ENCODE assay signal across 14 cellular contexts in the genomic region with DNA sequence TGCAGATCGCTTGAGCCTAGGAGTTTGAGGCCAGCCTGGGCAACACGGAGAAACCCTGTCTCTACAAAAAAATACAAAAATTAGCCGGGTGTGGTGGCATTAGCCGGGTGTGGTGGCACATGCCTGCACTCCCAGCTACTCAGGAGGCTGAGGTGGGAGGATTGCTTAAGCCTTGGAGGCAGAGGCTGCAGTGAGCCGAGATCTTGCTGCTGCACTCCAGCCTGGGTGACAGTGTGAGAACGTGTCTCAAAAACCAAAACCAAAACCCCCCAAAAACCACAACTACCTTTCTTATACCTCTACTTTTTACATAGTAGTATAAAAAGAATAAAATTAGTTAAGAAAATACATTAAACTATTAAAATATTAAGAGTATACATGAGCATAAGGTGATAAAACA.
DNase-seq lines count a peak whose midpoint lies in the region; ATAC-seq lines count a peak whose summit lies in the region.
"Had no signal": no experiment of that assay in that cellular context is flagged by ENCODE, and none has a peak within 500 bp of the region (broad histone marks: within the 10 kb centered on the region; RNA-seq: fewer than 3 reads in every experiment).

No MANE protein-coding gene starts in this region.

- H3K4me1 Mint-ChIP-seq in activated CD4-positive, alpha-beta T cell treated with anti-CD3 and anti-CD28 coated beads for 36 hours, result peaks cover 53% of the 10 kb centered on the region
- H3K4me1 Mint-ChIP-seq in immature natural killer cell, result peaks cover 49 to 74% of the 10 kb centered on the region in 2 donors

- POLR2A ChIA-PET in activated CD4-positive, alpha-beta T cell treated with anti-CD3 and anti-CD28 coated beads for 36 hours (lab: Charles Lee), result no interaction called here

- no peak overlapping the region for H3K27ac Mint-ChIP-seq in activated CD4-positive, alpha-beta T cell treated with anti-CD3 and anti-CD28 coated beads for 36 hours
- peak overlapping the region; percentile 69 to 100 (median 85) for H3K27ac Mint-ChIP-seq in immature natural killer cell

- H3K9me3 Mint-ChIP-seq in activated CD4-positive, alpha-beta T cell treated with anti-CD3 and anti-CD28 coated beads for 36 hours (ENCODE audit: low read depth), result no peaks in the 10 kb centered on the region
- no peaks in the 10 kb centered on the region for H3K9me3 Mint-ChIP-seq in immature natural killer cell

- CTCF ChIA-PET in activated CD4-positive, alpha-beta T cell treated with anti-CD3 and anti-CD28 coated beads for 36 hours (lab: Charles Lee), result no interaction called here

- DNase-seq in activated CD4-positive, alpha-beta T cell treated with anti-CD3 and anti-CD28 coated beads for 36 hours, result peak; percentile 35
- DNase-seq in activated CD4-positive, alpha-beta T cell treated with anti-CD3 and anti-CD28 coated beads, Interleukin-2, amount 50 U/mL, for 1 hour, result no peak
- peak in 2 of 3 donors; percentile 18 to 35 for DNase-seq in immature natural killer cell
- DNase-seq in activated CD4-positive, CD25-positive, alpha-beta regulatory T cell treated with anti-CD3 and anti-CD28 coated beads, Interleukin-2, amount 50 U/mL, for 72 hours, result no peak
- DNase-seq in NCI-H2081 treated with DMSO at 0.1 percent for 48 hours (lab: John Stamatoyannopoulos, UW), result no peak
- DNase-seq in caudate nucleus (lab: John Stamatoyannopoulos, UW), result no peak
- DNase-seq: effector CD8-positive, alpha-beta T cell; NCI-H1694; NCI-H510A treated with DMSO at 0.1 percent for 48 hours; trophoblast cell had no signal

- H3K36me3 Mint-ChIP-seq in activated CD4-positive, alpha-beta T cell treated with anti-CD3 and anti-CD28 coated beads for 36 hours (ENCODE audit: low read depth), result peaks cover 26% of the 10 kb centered on the region
- H3K36me3 Mint-ChIP-seq in immature natural killer cell, result peaks cover 6 to 19% (median 8%) of the 10 kb centered on the region in 3 donors

- intact Hi-C loops in activated CD4-positive, alpha-beta T cell treated with anti-CD3 and anti-CD28 coated beads for 36 hours (cut with DNase I, micrococcal nuclease), result loop anchor here in 1 of 2 experiments (2.0 kb wide), 1 partner anchor 19 kb away; no protein-coding TSS in a partner anchor

- H3K4me3 Mint-ChIP-seq in activated CD4-positive, alpha-beta T cell treated with anti-CD3 and anti-CD28 coated beads for 36 hours, result no peak overlapping the region
- H3K4me3 Mint-ChIP-seq in immature natural killer cell, result peak overlapping the region; percentile 51 to 95 (median 86)

- ATAC-seq in activated CD4-positive, alpha-beta T cell treated with anti-CD3 and anti-CD28 coated beads for 36 hours, result peak; percentile 42
- peak; percentile 63 for ATAC-seq in GM19351 (IDR thresholded peaks at IDR 0.05; ENCODE audit: unreplicated experiment)
- ATAC-seq in HG03432 (IDR thresholded peaks at IDR 0.05; ENCODE audit: unreplicated experiment), result peak; percentile 61

- H3K27ac ChIP-seq in caudate nucleus (ENCODE audit: low read depth, low read length), result no peak overlapping the region
- H3K27ac ChIP-seq: 22Rv1, SJSA1 had no signal

- no peaks in the 10 kb centered on the region for H3K27me3 Mint-ChIP-seq in activated CD4-positive, alpha-beta T cell treated with anti-CD3 and anti-CD28 coated beads for 36 hours
- H3K27me3 Mint-ChIP-seq in immature natural killer cell (ENCODE audit: low read depth in 3 of 3), result peaks cover 0 to 2% (median 2%) of the 10 kb centered on the region in 3 donors

Comparison
In these comparisons a context has a peak if more than half of its experiments do, and no peak if none do; other contexts are left out.
1. DNase-seq: peak in activated CD4-positive, alpha-beta T cell treated with anti-CD3 and anti-CD28 coated beads for 36 hours (single experiment) and immature natural killer cell (2 of 3); none in activated CD4-positive, alpha-beta T cell treated with anti-CD3 and anti-CD28 coated beads, Interleukin-2, amount 50 U/mL, for 1 hour (single experiment), activated CD4-positive, CD25-positive, alpha-beta regulatory T cell treated with anti-CD3 and anti-CD28 coated beads, Interleukin-2, amount 50 U/mL, for 72 hours (single experiment), NCI-H2081 treated with DMSO at 0.1 percent for 48 hours (single experiment) and caudate nucleus (0 of 61).
2. Peak in every context shown above with its lines, with median percentiles within 50 percentile points of each other: ATAC-seq.